1 cellular context compared by ENCODE assay signal in genomic region chr20:49603209-49603627, GRCh38.
TF ChIP-seq lines count a peak whose summit lies in the region.

No MANE protein-coding gene starts in this region.

TF ChIP-seq in HepG2, 621 proteins besides CTCF, POLR2A, EP300 and RAD21 (continued from another document):
- TF ChIP-seq HMGXB3 (CRISPR knock-in tag; IDR thresholded peaks at IDR 0.05; ENCODE audit: borderline replicate concordance) = peak; percentile 35; the same call in 1 of the 2 replicates
- no peak for TF ChIP-seq GATAD1 (CRISPR knock-in tag; IDR thresholded peaks at IDR 0.05)
- no peak for TF ChIP-seq SMARCE1 (IDR thresholded peaks at IDR 0.05; ENCODE audit: borderline replicate concordance)
- TF ChIP-seq ZNF547 (CRISPR knock-in tag; IDR thresholded peaks at IDR 0.05) = no peak
- TF ChIP-seq ZNF564 (CRISPR knock-in tag; IDR thresholded peaks at IDR 0.05) = peak; percentile 18; the same call in 1 of the 2 replicates
- no peak for TF ChIP-seq ZNF616 (CRISPR knock-in tag; IDR thresholded peaks at IDR 0.05; ENCODE audit: low read depth)
- no peak for TF ChIP-seq CHCHD3 (CRISPR knock-in tag; IDR thresholded peaks at IDR 0.05)
- TF ChIP-seq NR2C2 (CRISPR knock-in tag; IDR thresholded peaks at IDR 0.05; ENCODE audit: borderline replicate concordance) = no peak
- no peak for TF ChIP-seq TMF1 (CRISPR knock-in tag; IDR thresholded peaks at IDR 0.05; ENCODE audit: low read depth)
- TF ChIP-seq HHEX (CRISPR knock-in tag; IDR thresholded peaks at IDR 0.05) = no peak
- no peak for TF ChIP-seq TARDBP (CRISPR knock-in tag; IDR thresholded peaks at IDR 0.05)
- no peak for TF ChIP-seq TIGD3 (CRISPR knock-in tag; IDR thresholded peaks at IDR 0.05; ENCODE audit: borderline replicate concordance)
- TF ChIP-seq RAD51 (IDR thresholded peaks at IDR 0.05; ENCODE audit: borderline replicate concordance) = no peak
- TF ChIP-seq ZNF841 (CRISPR knock-in tag; IDR thresholded peaks at IDR 0.05; ENCODE audit: borderline replicate concordance) = no peak
- no peak for TF ChIP-seq TSC22D2 (CRISPR knock-in tag; IDR thresholded peaks at IDR 0.05; ENCODE audit: borderline replicate concordance)
- TF ChIP-seq RXRA (CRISPR knock-in tag; IDR thresholded peaks at IDR 0.05) = no peak; the same call in 1 of the 2 replicates
- no peak for TF ChIP-seq ZMAT3 (CRISPR knock-in tag; conservative IDR thresholded peaks at IDR 0.05)
- TF ChIP-seq KLF11 (CRISPR knock-in tag; IDR thresholded peaks at IDR 0.05) = no peak
- TF ChIP-seq ZNF546 (CRISPR knock-in tag; conservative IDR thresholded peaks at IDR 0.05) = no peak
